In genomic region chr20:58397429-58397828, GRCh38 we compare ENCODE assay signal across 22 cellular contexts. TPM values are rescaled to one million over a fixed set of nuclear protein-coding genes. Genes with fewer than 3 reads are reported as not detected.
A peak's percentile ranks its signal among the peaks of the same experiment; 100 is the strongest.
DNase-seq lines count a peak whose midpoint lies in the region; ATAC-seq and TF ChIP-seq lines count a peak whose summit lies in the region.
"Had no signal": no experiment of that assay in that cellular context is flagged by ENCODE, and none has a peak within 500 bp of the region (broad histone marks: within the 10 kb centered on the region; RNA-seq: fewer than 3 reads in every experiment).

No MANE protein-coding gene starts in this region.

- H4K20me1 ChIP-seq in BLaER1 (peaks cover 100% of the 10 kb centered on the region), hepatocyte (ENCODE audit: insufficient read depth, poor library complexity, severe bottlenecking) (peaks cover 83% of the 10 kb centered on the region)

- TF ChIP-seq CTCF in CD4-positive, alpha-beta T cell (IDR thresholded peaks at IDR 0.05), result no peak
- TF ChIP-seq CTCF in lower lobe of right lung (IDR thresholded peaks at IDR 0.05) (no peak), hepatocyte (IDR thresholded peaks at IDR 0.05; ENCODE audit: poor library complexity) (no peak)

- no peak for ATAC-seq in CD4-positive, alpha-beta T cell (ENCODE audit: poor library complexity)
- ATAC-seq in lower lobe of right lung (peak; percentile 56 to 77), GM21576 (IDR thresholded peaks at IDR 0.05; ENCODE audit: unreplicated experiment) (no peak)
- ATAC-seq: A549 had no signal

- CTCF ChIA-PET in CD4-positive, alpha-beta T cell (lab: Charles Lee), result no interaction called here

- H3K9me2 ChIP-seq in hepatocyte (replicated peaks; ENCODE audit: insufficient read depth), result no peaks in the 10 kb centered on the region

- H3K36me3 ChIP-seq in BLaER1, result peaks cover 72% of the 10 kb centered on the region
- no peaks in the 10 kb centered on the region for H3K36me3 ChIP-seq in lower lobe of right lung
- no peaks in the 10 kb centered on the region for H3K36me3 ChIP-seq in hepatocyte (replicated peaks; ENCODE audit: insufficient read depth, low read depth)

- H3K27me3 ChIP-seq in BLaER1 (no peaks in the 10 kb centered on the region), lower lobe of right lung (ENCODE audit: low read depth) (no peaks in the 10 kb centered on the region), hepatocyte (no peaks in the 10 kb centered on the region)
- no peaks in the 10 kb centered on the region for H3K27me3 ChIP-seq in CD4-positive, alpha-beta T cell (ENCODE audit: control insufficient read depth, insufficient read depth, low read length)

- no peak overlapping the region for H3K9ac ChIP-seq in BLaER1

- H3K4me1 ChIP-seq in BLaER1, result peaks cover 44% of the 10 kb centered on the region
- peaks cover 35% of the 10 kb centered on the region for H3K4me1 ChIP-seq in lower lobe of right lung
- H3K4me1 ChIP-seq in hepatocyte (ENCODE audit: insufficient read depth), result no peaks in the 10 kb centered on the region
- H3K4me1 ChIP-seq: A549 had no signal

- H3K79me2 ChIP-seq in hepatocyte, result peaks cover 100% of the 10 kb centered on the region

- 90% methylated on average over 6 of the region's 6 CpGs for WGBS in hepatocyte (ENCODE audit: low lambda C conversion rate, missing lambda C conversion rate)

- H3K27me3 Mint-ChIP-seq in CD4-positive, alpha-beta T cell, result no peaks in the 10 kb centered on the region
- H3K27me3 Mint-ChIP-seq: B cell; CD4-positive, alpha-beta memory T cell; CD8-positive, alpha-beta memory T cell had no signal

- H3K9me3 ChIP-seq in BLaER1 (peaks cover 46% of the 10 kb centered on the region), lower lobe of right lung (no peaks in the 10 kb centered on the region), hepatocyte (ENCODE audit: low read depth) (no peaks in the 10 kb centered on the region)
- no peaks in the 10 kb centered on the region for H3K9me3 ChIP-seq in CD4-positive, alpha-beta T cell (ENCODE audit: control insufficient read depth, low read length)
- H3K9me3 ChIP-seq: A549 had no signal

- no peaks in the 10 kb centered on the region for H3K9me3 Mint-ChIP-seq in CD4-positive, alpha-beta T cell
- H3K9me3 Mint-ChIP-seq: CD8-positive, alpha-beta memory T cell had no signal

- POLR2A ChIA-PET in CD4-positive, alpha-beta T cell (lab: Charles Lee), result no interaction called here

- peak overlapping the region; percentile 4 for H3K27ac Mint-ChIP-seq in CD4-positive, alpha-beta T cell
- H3K27ac Mint-ChIP-seq: B cell had no signal

- no peak overlapping the region for H2AFZ ChIP-seq in hepatocyte

- H3K4me1 Mint-ChIP-seq in CD4-positive, alpha-beta T cell (ENCODE audit: low read depth), result peaks cover 63% of the 10 kb centered on the region

- no peak for DNase-seq in CD4-positive, alpha-beta T cell
- DNase-seq in lower lobe of right lung (no peak), hepatocyte (ENCODE audit: low spot score) (no peak)
- DNase-seq in activated effector memory CD4-positive, alpha-beta T cell treated with Interleukin-2 at 50 U/mL for 16 hours, result no peak
- DNase-seq: AML-193; CD4-positive, alpha-beta memory T cell; CD8-positive, alpha-beta memory T cell; COR-L47; DMS 273 treated with DMSO at 0.1 percent for 48 hours; DMS153; DMS53; DMS79; DND-41; EL; GDM1 had no signal

- intact Hi-C loops in CD4-positive, alpha-beta T cell (cut with DNase I, micrococcal nuclease), result loop anchor here (10.0 kb wide), 2 partner anchors 47 to 2003 kb away; partner anchors contain the start of genes AURKA (in 1 of the 2) and CSTF1 (in 1 of the 2)
- intact Hi-C loops in lower lobe of right lung (cut with DNase I), result no loop called here

- H3K36me3 Mint-ChIP-seq in CD4-positive, alpha-beta T cell (ENCODE audit: low read depth), result peaks cover 33% of the 10 kb centered on the region

- H3K4me2 ChIP-seq in BLaER1, result peak overlapping the region; percentile 35
- no peak overlapping the region for H3K4me2 ChIP-seq in hepatocyte
- H3K4me2 ChIP-seq: A549 had no signal

- H3K4me3 ChIP-seq in BLaER1 (no peak overlapping the region), lower lobe of right lung (no peak overlapping the region), hepatocyte (no peak overlapping the region)
- H3K4me3 ChIP-seq: A549, GM12878 had no signal

- no peak overlapping the region for H3K4me3 Mint-ChIP-seq in CD4-positive, alpha-beta T cell
- H3K4me3 Mint-ChIP-seq: B cell had no signal

- no peak overlapping the region for H3K27ac ChIP-seq in BLaER1
- H3K27ac ChIP-seq in CD4-positive, alpha-beta T cell (ENCODE audit: low read depth, low read length), result no peak overlapping the region
- H3K27ac ChIP-seq in lower lobe of right lung, result no peak overlapping the region
- H3K27ac ChIP-seq in hepatocyte, result no peak overlapping the region
- H3K27ac ChIP-seq: 22Rv1, A549, C4-2B had no signal

RNA-seq across cellular contexts. Expression of gene VAPB, which starts 8.4 kb away (rescaled TPM):
- 10 to 100 TPM; 25.2 to 29.4 TPM for total RNA-seq in CD4-positive, alpha-beta T cell
- total RNA-seq in lower lobe of right lung, result 44.5 TPM
- total RNA-seq in hepatocyte, result 26.8 and 32.1 TPM in 2 replicates
- polyA plus RNA-seq in hepatocyte, result 40.1 and 49.6 TPM in 2 replicates

Comparison
In these comparisons a context has a peak if more than half of its experiments do, and no peak if none do; other contexts are left out.
1. ATAC-seq: peak in lower lobe of right lung (2 of 2); none in CD4-positive, alpha-beta T cell (single experiment) and GM21576 (single experiment).